In the genomic region with DNA sequence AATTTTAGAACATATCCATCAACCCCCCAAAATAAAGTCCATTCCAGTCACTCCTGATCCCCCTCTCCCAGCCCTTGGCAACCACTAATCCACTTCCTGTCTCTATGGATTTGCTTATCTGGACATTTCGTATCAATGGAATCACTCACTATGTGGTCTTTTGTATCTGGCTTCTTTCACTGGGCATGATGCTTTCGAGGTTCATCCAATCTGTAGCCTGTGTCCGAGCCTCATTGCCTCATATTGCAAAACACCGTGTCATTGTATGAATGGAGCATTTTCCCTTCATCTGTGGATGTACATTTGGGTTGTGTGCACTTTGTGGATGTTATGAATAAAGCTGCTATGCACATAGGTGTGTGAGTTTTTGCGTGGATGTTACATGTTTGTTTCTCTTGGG, we compare ENCODE assay signal across 1 cellular context.
TF ChIP-seq lines count a peak whose summit lies in the region.

No MANE protein-coding gene starts in this region.

TF ChIP-seq in WTC11, 78 proteins besides CTCF, POLR2A, EP300 and RAD21 (continued from another document):
- TF ChIP-seq, protein P1, sequence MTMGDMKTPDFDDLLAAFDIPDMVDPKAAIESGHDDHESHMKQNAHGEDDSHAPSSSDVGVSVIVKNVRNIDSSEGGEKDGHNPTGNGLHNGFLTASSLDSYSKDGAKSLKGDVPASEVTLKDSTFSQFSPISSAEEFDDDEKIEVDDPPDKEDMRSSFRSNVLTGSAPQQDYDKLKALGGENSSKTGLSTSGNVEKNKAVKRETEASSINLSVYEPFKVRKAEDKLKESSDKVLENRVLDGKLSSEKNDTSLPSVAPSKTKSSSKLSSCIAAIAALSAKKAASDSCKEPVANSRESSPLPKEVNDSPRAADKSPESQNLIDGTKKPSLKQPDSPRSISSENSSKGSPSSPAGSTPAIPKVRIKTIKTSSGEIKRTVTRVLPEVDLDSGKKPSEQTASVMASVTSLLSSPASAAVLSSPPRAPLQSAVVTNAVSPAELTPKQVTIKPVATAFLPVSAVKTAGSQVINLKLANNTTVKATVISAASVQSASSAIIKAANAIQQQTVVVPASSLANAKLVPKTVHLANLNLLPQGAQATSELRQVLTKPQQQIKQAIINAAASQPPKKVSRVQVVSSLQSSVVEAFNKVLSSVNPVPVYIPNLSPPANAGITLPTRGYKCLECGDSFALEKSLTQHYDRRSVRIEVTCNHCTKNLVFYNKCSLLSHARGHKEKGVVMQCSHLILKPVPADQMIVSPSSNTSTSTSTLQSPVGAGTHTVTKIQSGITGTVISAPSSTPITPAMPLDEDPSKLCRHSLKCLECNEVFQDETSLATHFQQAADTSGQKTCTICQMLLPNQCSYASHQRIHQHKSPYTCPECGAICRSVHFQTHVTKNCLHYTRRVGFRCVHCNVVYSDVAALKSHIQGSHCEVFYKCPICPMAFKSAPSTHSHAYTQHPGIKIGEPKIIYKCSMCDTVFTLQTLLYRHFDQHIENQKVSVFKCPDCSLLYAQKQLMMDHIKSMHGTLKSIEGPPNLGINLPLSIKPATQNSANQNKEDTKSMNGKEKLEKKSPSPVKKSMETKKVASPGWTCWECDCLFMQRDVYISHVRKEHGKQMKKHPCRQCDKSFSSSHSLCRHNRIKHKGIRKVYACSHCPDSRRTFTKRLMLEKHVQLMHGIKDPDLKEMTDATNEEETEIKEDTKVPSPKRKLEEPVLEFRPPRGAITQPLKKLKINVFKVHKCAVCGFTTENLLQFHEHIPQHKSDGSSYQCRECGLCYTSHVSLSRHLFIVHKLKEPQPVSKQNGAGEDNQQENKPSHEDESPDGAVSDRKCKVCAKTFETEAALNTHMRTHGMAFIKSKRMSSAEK (CRISPR knock-in tag; IDR thresholded peaks at IDR 0.05; ENCODE audit: borderline replicate concordance), result no peak
- TF ChIP-seq, protein P2, sequence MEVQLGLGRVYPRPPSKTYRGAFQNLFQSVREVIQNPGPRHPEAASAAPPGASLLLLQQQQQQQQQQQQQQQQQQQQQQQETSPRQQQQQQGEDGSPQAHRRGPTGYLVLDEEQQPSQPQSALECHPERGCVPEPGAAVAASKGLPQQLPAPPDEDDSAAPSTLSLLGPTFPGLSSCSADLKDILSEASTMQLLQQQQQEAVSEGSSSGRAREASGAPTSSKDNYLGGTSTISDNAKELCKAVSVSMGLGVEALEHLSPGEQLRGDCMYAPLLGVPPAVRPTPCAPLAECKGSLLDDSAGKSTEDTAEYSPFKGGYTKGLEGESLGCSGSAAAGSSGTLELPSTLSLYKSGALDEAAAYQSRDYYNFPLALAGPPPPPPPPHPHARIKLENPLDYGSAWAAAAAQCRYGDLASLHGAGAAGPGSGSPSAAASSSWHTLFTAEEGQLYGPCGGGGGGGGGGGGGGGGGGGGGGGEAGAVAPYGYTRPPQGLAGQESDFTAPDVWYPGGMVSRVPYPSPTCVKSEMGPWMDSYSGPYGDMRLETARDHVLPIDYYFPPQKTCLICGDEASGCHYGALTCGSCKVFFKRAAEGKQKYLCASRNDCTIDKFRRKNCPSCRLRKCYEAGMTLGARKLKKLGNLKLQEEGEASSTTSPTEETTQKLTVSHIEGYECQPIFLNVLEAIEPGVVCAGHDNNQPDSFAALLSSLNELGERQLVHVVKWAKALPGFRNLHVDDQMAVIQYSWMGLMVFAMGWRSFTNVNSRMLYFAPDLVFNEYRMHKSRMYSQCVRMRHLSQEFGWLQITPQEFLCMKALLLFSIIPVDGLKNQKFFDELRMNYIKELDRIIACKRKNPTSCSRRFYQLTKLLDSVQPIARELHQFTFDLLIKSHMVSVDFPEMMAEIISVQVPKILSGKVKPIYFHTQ (CRISPR knock-in tag; IDR thresholded peaks at IDR 0.05), result no peak
- no peak for TF ChIP-seq ZNF263 (CRISPR knock-in tag; IDR thresholded peaks at IDR 0.05; ENCODE audit: low read depth)
- no peak for TF ChIP-seq HMGA2 (CRISPR knock-in tag; IDR thresholded peaks at IDR 0.05)
- TF ChIP-seq, protein P3, sequence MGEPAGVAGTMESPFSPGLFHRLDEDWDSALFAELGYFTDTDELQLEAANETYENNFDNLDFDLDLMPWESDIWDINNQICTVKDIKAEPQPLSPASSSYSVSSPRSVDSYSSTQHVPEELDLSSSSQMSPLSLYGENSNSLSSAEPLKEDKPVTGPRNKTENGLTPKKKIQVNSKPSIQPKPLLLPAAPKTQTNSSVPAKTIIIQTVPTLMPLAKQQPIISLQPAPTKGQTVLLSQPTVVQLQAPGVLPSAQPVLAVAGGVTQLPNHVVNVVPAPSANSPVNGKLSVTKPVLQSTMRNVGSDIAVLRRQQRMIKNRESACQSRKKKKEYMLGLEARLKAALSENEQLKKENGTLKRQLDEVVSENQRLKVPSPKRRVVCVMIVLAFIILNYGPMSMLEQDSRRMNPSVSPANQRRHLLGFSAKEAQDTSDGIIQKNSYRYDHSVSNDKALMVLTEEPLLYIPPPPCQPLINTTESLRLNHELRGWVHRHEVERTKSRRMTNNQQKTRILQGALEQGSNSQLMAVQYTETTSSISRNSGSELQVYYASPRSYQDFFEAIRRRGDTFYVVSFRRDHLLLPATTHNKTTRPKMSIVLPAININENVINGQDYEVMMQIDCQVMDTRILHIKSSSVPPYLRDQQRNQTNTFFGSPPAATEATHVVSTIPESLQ (CRISPR knock-in tag; IDR thresholded peaks at IDR 0.05), result no peak
TF ChIP-seq in WTC11: peak in this region for 0.
